38 cellular contexts compared by ENCODE assay signal in the genomic region with DNA sequence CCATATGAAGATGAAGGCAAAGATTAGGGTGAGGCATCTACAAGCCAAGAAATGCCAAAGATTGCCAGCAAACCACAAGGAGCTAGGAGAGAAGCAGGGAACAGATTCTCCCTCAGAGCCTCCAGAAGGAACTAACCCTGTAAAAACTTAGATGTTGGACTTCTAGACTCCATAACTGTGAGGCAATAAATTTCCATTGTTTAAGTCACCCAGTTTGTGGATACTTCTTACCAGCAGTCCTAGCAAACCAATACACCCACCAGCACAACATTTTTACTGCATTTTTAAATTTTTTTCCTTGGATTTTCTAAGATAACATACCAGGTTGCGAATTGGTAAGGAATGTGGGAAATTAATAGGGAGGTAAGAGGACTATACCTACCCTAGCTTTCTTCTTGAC. TPM values are rescaled to one million over a fixed set of nuclear protein-coding genes. Genes with fewer than 3 reads are reported as not detected.
"Had no signal": no experiment of that assay in that cellular context is flagged by ENCODE, and none has a peak within 500 bp of the region (broad histone marks: within the 10 kb centered on the region; RNA-seq: fewer than 3 reads in every experiment).

No MANE protein-coding gene starts in this region.

- DNase-seq: activated effector memory CD4-positive, alpha-beta T cell treated with anti-CD3 and anti-CD28 coated beads, Interleukin-2, amount 50 U/mL, for 16 hours; activated effector memory CD4-positive, alpha-beta T cell treated with Interleukin-2 at 50 U/mL for 16 hours; activated gamma-delta T cell; activated gamma-delta T cell treated with Interleukin-2 at 50 U/mL for 16 hours; activated naive CD4-positive, alpha-beta T cell; activated naive CD4-positive, alpha-beta T cell treated with anti-CD3 and anti-CD28 coated beads for 36 hours; activated naive CD4-positive, alpha-beta T cell treated with anti-CD3 and anti-CD28 coated beads, Interleukin-2, amount 10 ng/mL, durations not matched to agents 7 days and 5 days; activated naive CD4-positive, alpha-beta T cell treated with anti-CD3 and anti-CD28 coated beads, Interleukin-2, amount 50 U/mL, for 16 hours; activated naive CD4-positive, alpha-beta T cell treated with Interleukin-2 at 50 U/mL for 16 hours; activated naive CD8-positive, alpha-beta T cell treated with anti-CD3 and anti-CD28 coated beads for 36 hours; activated naive CD8-positive, alpha-beta T cell treated with anti-CD3 and anti-CD28 coated beads, Interleukin-2, amount 10 ng/mL, durations not matched to agents 7 days and 5 days; activated naive CD8-positive, alpha-beta T cell treated with anti-CD3 and anti-CD28 coated beads, Interleukin-2, amount 50 U/mL, for 24 hours; activated T-cell treated with anti-CD3 and anti-CD28 coated beads, Interleukin-2, amount 50 U/mL, for 1 hour; activated T-cell treated with anti-CD3 and anti-CD28 coated beads, Interleukin-2, amount 50 U/mL, for 24 hours; activated T-cell treated with anti-CD3 and anti-CD28 coated beads, Interleukin-2, amount 50 U/mL, for 4 hours; activated T-cell treated with anti-CD3 and anti-CD28 coated beads, Interleukin-2, amount 50 U/mL, for 48 hours; activated T-cell treated with anti-CD3 and anti-CD28 coated beads, Interleukin-2, amount 50 U/mL, for 72 hours; adrenal gland; amniotic stem cell; amygdala; anterior cingulate cortex; aorta; body of pancreas; brain microvascular endothelial cell; caudate nucleus; central memory CD4-positive, alpha-beta T cell; cerebellar nuclear complex had no signal

- H3K4me3 ChIP-seq: adrenal gland, ascending aorta, body of pancreas, breast epithelium, cardiac muscle cell had no signal

- H3K27ac Mint-ChIP-seq: activated naive CD4-positive, alpha-beta T cell treated with anti-CD3 and anti-CD28 coated beads for 36 hours; activated naive CD4-positive, alpha-beta T cell treated with anti-CD3 and anti-CD28 coated beads, Interleukin-2, amount 10 ng/mL, durations not matched to agents 7 days and 5 days; activated naive CD4-positive, alpha-beta T cell treated with anti-CD3 and anti-CD28 coated beads, Interleukin-2, amount 50 U/mL, for 24 hours; activated naive CD4-positive, alpha-beta T cell treated with anti-CD3 and anti-CD28 coated beads, Interleukin-2, amount 50 U/mL, for 72 hours; activated naive CD8-positive, alpha-beta T cell; activated naive CD8-positive, alpha-beta T cell treated with anti-CD3 and anti-CD28 coated beads for 36 hours; activated naive CD8-positive, alpha-beta T cell treated with anti-CD3 and anti-CD28 coated beads, Interleukin-2, amount 10 ng/mL, durations not matched to agents 7 days and 5 days; activated naive CD8-positive, alpha-beta T cell treated with anti-CD3 and anti-CD28 coated beads, Interleukin-2, amount 50 U/mL, for 24 hours; activated T-cell treated with anti-CD3 and anti-CD28 coated beads, Interleukin-2, amount 50 U/mL, for 24 hours; activated T-cell treated with anti-CD3 and anti-CD28 coated beads, Interleukin-2, amount 50 U/mL, for 72 hours; activated T-helper 1 cell treated with anti-CD3 and anti-CD28 coated beads, Interleukin-12 subunit alpha, Interleukin-12 subunit beta, Interleukin-2, Interleukin-4 antibody, amounts not matched to agents 30 ng/mL and 10 ng/mL and 1 ng/mL, durations not matched to agents 14 hours and 24 hours and 36 hours; activated T-helper 17 cell treated with anti-CD3 and anti-CD28 coated beads, Interleukin-2, amount 50 U/mL, for 72 hours; activated T-helper 2 cell treated with anti-CD3 and anti-CD28 coated beads, Interferon-gamma antibody, Interleukin-2, Interleukin-4, amounts not matched to agents 10 μg/mL and 5 μg/mL and 100 μg/mL, durations not matched to agents 14 hours and 24 hours and 36 hours; brain had no signal

- H3K27me3 ChIP-seq: ascending aorta, body of pancreas, brain microvascular endothelial cell, breast epithelium, cardiac muscle cell had no signal

- H3K36me3 ChIP-seq: adrenal gland, ascending aorta, brain microvascular endothelial cell, breast epithelium, cardiac muscle cell had no signal

- H3K4me1 ChIP-seq: adrenal gland, ascending aorta, body of pancreas, breast epithelium had no signal

- H3K4me3 Mint-ChIP-seq: activated naive CD4-positive, alpha-beta T cell treated with anti-CD3 and anti-CD28 coated beads for 36 hours; activated naive CD4-positive, alpha-beta T cell treated with anti-CD3 and anti-CD28 coated beads, Interleukin-2, amount 10 ng/mL, durations not matched to agents 7 days and 5 days; activated naive CD4-positive, alpha-beta T cell treated with anti-CD3 and anti-CD28 coated beads, Interleukin-2, amount 50 U/mL, for 24 hours; activated naive CD8-positive, alpha-beta T cell; activated naive CD8-positive, alpha-beta T cell treated with anti-CD3 and anti-CD28 coated beads for 36 hours; activated naive CD8-positive, alpha-beta T cell treated with anti-CD3 and anti-CD28 coated beads, Interleukin-2, amount 10 ng/mL, durations not matched to agents 7 days and 5 days; activated naive CD8-positive, alpha-beta T cell treated with anti-CD3 and anti-CD28 coated beads, Interleukin-2, amount 50 U/mL, for 24 hours; activated T-cell treated with anti-CD3 and anti-CD28 coated beads, Interleukin-2, amount 50 U/mL, for 24 hours; activated T-cell treated with anti-CD3 and anti-CD28 coated beads, Interleukin-2, amount 50 U/mL, for 4 hours; activated T-cell treated with anti-CD3 and anti-CD28 coated beads, Interleukin-2, amount 50 U/mL, for 72 hours; activated T-helper 1 cell treated with anti-CD3 and anti-CD28 coated beads, Interleukin-12 subunit alpha, Interleukin-12 subunit beta, Interleukin-2, Interleukin-4 antibody, amounts not matched to agents 30 ng/mL and 10 ng/mL and 1 ng/mL, durations not matched to agents 14 hours and 24 hours and 36 hours; activated T-helper 17 cell treated with anti-CD3 and anti-CD28 coated beads, Interleukin-2, amount 50 U/mL, for 72 hours; brain; central memory CD8-positive, alpha-beta T cell had no signal

- H3K9me3 Mint-ChIP-seq: activated naive CD4-positive, alpha-beta T cell treated with anti-CD3 and anti-CD28 coated beads for 36 hours; activated naive CD4-positive, alpha-beta T cell treated with anti-CD3 and anti-CD28 coated beads, Interleukin-2, amount 10 ng/mL, durations not matched to agents 7 days and 5 days; activated naive CD8-positive, alpha-beta T cell treated with anti-CD3 and anti-CD28 coated beads, Interleukin-2, amount 10 ng/mL, durations not matched to agents 7 days and 5 days; activated T-helper 1 cell treated with anti-CD3 and anti-CD28 coated beads, Interleukin-12 subunit alpha, Interleukin-12 subunit beta, Interleukin-2, Interleukin-4 antibody, amounts not matched to agents 30 ng/mL and 10 ng/mL and 1 ng/mL, durations not matched to agents 14 hours and 24 hours and 36 hours; activated T-helper 2 cell treated with anti-CD3 and anti-CD28 coated beads, Interferon-gamma antibody, Interleukin-2, Interleukin-4, amounts not matched to agents 10 μg/mL and 5 μg/mL and 100 μg/mL, durations not matched to agents 14 hours and 24 hours and 36 hours had no signal

- H3K36me3 Mint-ChIP-seq: activated naive CD4-positive, alpha-beta T cell treated with anti-CD3 and anti-CD28 coated beads, Interleukin-2, amount 10 ng/mL, durations not matched to agents 7 days and 5 days; activated naive CD4-positive, alpha-beta T cell treated with anti-CD3 and anti-CD28 coated beads, Interleukin-2, amount 50 U/mL, for 24 hours; activated naive CD4-positive, alpha-beta T cell treated with anti-CD3 and anti-CD28 coated beads, Interleukin-2, amount 50 U/mL, for 72 hours; activated naive CD8-positive, alpha-beta T cell; activated naive CD8-positive, alpha-beta T cell treated with anti-CD3 and anti-CD28 coated beads for 36 hours; activated naive CD8-positive, alpha-beta T cell treated with anti-CD3 and anti-CD28 coated beads, Interleukin-2, amount 10 ng/mL, durations not matched to agents 7 days and 5 days had no signal

- H3K9me3 ChIP-seq: adrenal gland, ascending aorta, body of pancreas had no signal

- H3K27ac ChIP-seq: adrenal gland, ascending aorta, body of pancreas, brain microvascular endothelial cell, breast epithelium, cardiac muscle cell had no signal

- H3K4me1 Mint-ChIP-seq: activated naive CD4-positive, alpha-beta T cell treated with anti-CD3 and anti-CD28 coated beads, Interleukin-2, amount 10 ng/mL, durations not matched to agents 7 days and 5 days; activated naive CD4-positive, alpha-beta T cell treated with anti-CD3 and anti-CD28 coated beads, Interleukin-2, amount 50 U/mL, for 24 hours; activated naive CD8-positive, alpha-beta T cell treated with anti-CD3 and anti-CD28 coated beads for 36 hours; activated naive CD8-positive, alpha-beta T cell treated with anti-CD3 and anti-CD28 coated beads, Interleukin-2, amount 10 ng/mL, durations not matched to agents 7 days and 5 days; activated naive CD8-positive, alpha-beta T cell treated with anti-CD3 and anti-CD28 coated beads, Interleukin-2, amount 50 U/mL, for 24 hours; activated T-helper 17 cell treated with anti-CD3 and anti-CD28 coated beads, Interleukin-2, amount 50 U/mL, for 72 hours; central memory CD8-positive, alpha-beta T cell had no signal

- H3K27me3 Mint-ChIP-seq: activated naive CD4-positive, alpha-beta T cell treated with anti-CD3 and anti-CD28 coated beads, Interleukin-2, amount 10 ng/mL, durations not matched to agents 7 days and 5 days; activated naive CD8-positive, alpha-beta T cell treated with anti-CD3 and anti-CD28 coated beads for 36 hours; activated naive CD8-positive, alpha-beta T cell treated with anti-CD3 and anti-CD28 coated beads, Interleukin-2, amount 10 ng/mL, durations not matched to agents 7 days and 5 days; activated naive CD8-positive, alpha-beta T cell treated with anti-CD3 and anti-CD28 coated beads, Interleukin-2, amount 50 U/mL, for 24 hours; activated T-cell treated with anti-CD3 and anti-CD28 coated beads, Interleukin-2, amount 50 U/mL, for 24 hours; activated T-helper 17 cell treated with anti-CD3 and anti-CD28 coated beads, Interleukin-2, amount 50 U/mL, for 72 hours; central memory CD8-positive, alpha-beta T cell had no signal

- ATAC-seq: activated naive CD4-positive, alpha-beta T cell treated with anti-CD3 and anti-CD28 coated beads, Interleukin-2, amount 50 U/mL, for 72 hours; activated naive CD8-positive, alpha-beta T cell treated with anti-CD3 and anti-CD28 coated beads, Interleukin-2, amount 50 U/mL, for 24 hours; activated T-cell treated with anti-CD3 and anti-CD28 coated beads, Interleukin-2, amount 50 U/mL, for 4 hours; activated T-cell treated with anti-CD3 and anti-CD28 coated beads, Interleukin-2, amount 50 U/mL, for 72 hours; activated T-helper 17 cell treated with anti-CD3 and anti-CD28 coated beads, Interleukin-2, amount 50 U/mL, for 72 hours; body of pancreas had no signal

RNA-seq across cellular contexts. Expression of a gene that starts 47.8 kb away (rescaled TPM):
- total RNA-seq: activated naive CD4-positive, alpha-beta T cell treated with anti-CD3 and anti-CD28 coated beads for 36 hours; activated naive CD4-positive, alpha-beta T cell treated with anti-CD3 and anti-CD28 coated beads, Interleukin-2, amount 50 U/mL, for 72 hours; activated naive CD8-positive, alpha-beta T cell treated with anti-CD3 and anti-CD28 coated beads for 36 hours; activated naive CD8-positive, alpha-beta T cell treated with anti-CD3 and anti-CD28 coated beads, Interleukin-2, amount 10 ng/mL, durations not matched to agents 7 days and 5 days; activated T-cell treated with anti-CD3 and anti-CD28 coated beads, Interleukin-2, amount 50 U/mL, for 4 hours; activated T-cell treated with anti-CD3 and anti-CD28 coated beads, Interleukin-2, amount 50 U/mL, for 72 hours; activated T-helper 1 cell treated with anti-CD3 and anti-CD28 coated beads, Interleukin-12 subunit alpha, Interleukin-12 subunit beta, Interleukin-2, Interleukin-4 antibody, amounts not matched to agents 30 ng/mL and 10 ng/mL and 1 ng/mL, durations not matched to agents 14 hours and 24 hours and 36 hours; activated T-helper 17 cell treated with anti-CD3 and anti-CD28 coated beads, Interleukin-2, amount 50 U/mL, for 72 hours; activated T-helper 2 cell treated with anti-CD3 and anti-CD28 coated beads, Interferon-gamma antibody, Interleukin-2, Interleukin-4, amounts not matched to agents 10 μg/mL and 5 μg/mL and 100 μg/mL, durations not matched to agents 14 hours and 24 hours and 36 hours had no signal
- polyA plus RNA-seq: aorta had no signal
